Comparison of ENCODE assay signal across 13 cellular contexts in genomic region chr5:39164529-39165402, GRCh38. TPM values are rescaled to one million over a fixed set of nuclear protein-coding genes. Genes with fewer than 3 reads are reported as not detected.
DNase-seq lines count a peak whose midpoint lies in the region; ATAC-seq, FAIRE-seq and TF ChIP-seq lines count a peak whose summit lies in the region.
"Had no signal": no experiment of that assay in that cellular context is flagged by ENCODE, and none has a peak within 500 bp of the region (broad histone marks: within the 10 kb centered on the region; RNA-seq: fewer than 3 reads in every experiment).

No MANE protein-coding gene starts in this region.

- H3K27ac Mint-ChIP-seq in Calu3 (ENCODE audit: unreplicated experiment), result peak overlapping the region; percentile 66
- H3K27ac Mint-ChIP-seq in Caco-2 (ENCODE audit: unreplicated experiment), result no peak overlapping the region

- intact Hi-C loops in Calu3 (cut with micrococcal nuclease; ENCODE audit: unreplicated experiment) (no loop called here), Caco-2 (cut with micrococcal nuclease; ENCODE audit: unreplicated experiment) (no loop called here)

- no peaks in the 10 kb centered on the region for H3K27me3 Mint-ChIP-seq in Calu3 (ENCODE audit: unreplicated experiment)
- no peaks in the 10 kb centered on the region for H3K27me3 Mint-ChIP-seq in Caco-2 (ENCODE audit: insufficient read depth, unreplicated experiment)

- ATAC-seq in GM21619 (IDR thresholded peaks at IDR 0.05; ENCODE audit: unreplicated experiment), result peak; percentile 83

- DNase-seq in Calu3 (peak; percentile 12), RCC 7860 (ENCODE audit: low spot score) (peak; percentile 75), erythroblast (lab: John Stamatoyannopoulos, UW) (peak; percentile 14 to 29), BE2C (no peak), NAMALWA (ENCODE audit: low spot score) (no peak), Caco-2 (no peak), NCI-H146 (lab: John Stamatoyannopoulos, UW) (no peak)
- DNase-seq: left cardiac atrium, NCI-H510A treated with DMSO at 0.1 percent for 48 hours, pancreas had no signal

- BruUV-seq in Calu3 (replicated peaks; lab: Mats Ljungman, UMichigan), result no TSS peak
- BruUV-seq in Caco-2 (replicated peaks; lab: Mats Ljungman, UMichigan), result no TSS peak

- TF ChIP-seq POLR2A in erythroblast (IDR thresholded peaks at IDR 0.05; ENCODE audit: low read length), result peak; percentile 28

- H3K4me3 ChIP-seq in BE2C (ENCODE audit: low read depth, low read length) (no peak overlapping the region), Caco-2 (ENCODE audit: low read depth, low read length) (no peak overlapping the region)
- H3K4me3 ChIP-seq: pancreas had no signal

- H3K9me3 ChIP-seq in BE2C (no peaks in the 10 kb centered on the region), Caco-2 (no peaks in the 10 kb centered on the region)
- H3K9me3 ChIP-seq: pancreas had no signal

- H3K4me1 Mint-ChIP-seq in Calu3 (ENCODE audit: low read depth, unreplicated experiment) (peaks cover 36% of the 10 kb centered on the region), Caco-2 (ENCODE audit: low read depth, unreplicated experiment) (peaks cover 9% of the 10 kb centered on the region)

- FAIRE-seq in RCC 7860 (lab: Jason Lieb, UNC), result peak; percentile 55
- FAIRE-seq: D721Med, endothelial cell of umbilical vein, pancreas had no signal

- H3K36me3 ChIP-seq in BE2C, result no peaks in the 10 kb centered on the region
- H3K36me3 ChIP-seq in Caco-2 (ENCODE audit: control insufficient read depth, insufficient read depth, low read length), result no peaks in the 10 kb centered on the region
- H3K36me3 ChIP-seq: pancreas had no signal

- H3K9me3 Mint-ChIP-seq in Calu3 (ENCODE audit: low read depth, unreplicated experiment) (peaks cover 2% of the 10 kb centered on the region), Caco-2 (ENCODE audit: unreplicated experiment) (no peaks in the 10 kb centered on the region)

- H3K4me3 Mint-ChIP-seq in Calu3 (ENCODE audit: low read depth, unreplicated experiment) (no peak overlapping the region), Caco-2 (ENCODE audit: unreplicated experiment) (no peak overlapping the region)

- no peak for TF ChIP-seq CTCF in Calu3 (IDR thresholded peaks at IDR 0.05; ENCODE audit: unreplicated experiment)
- TF ChIP-seq CTCF in BE2C (IDR thresholded peaks at IDR 0.05; ENCODE audit: low read depth, low read length), result no peak
- TF ChIP-seq CTCF in Caco-2 (IDR thresholded peaks at IDR 0.05; ENCODE audit: insufficient read depth in 1 of 2, low read depth in 1 of 2, low read length in 1 of 2, severe bottlenecking in 1 of 2, unreplicated experiment in 1 of 2), result no peak

- H3K4me1 ChIP-seq in BE2C (no peaks in the 10 kb centered on the region), Caco-2 (peaks cover 10% of the 10 kb centered on the region)
- H3K4me1 ChIP-seq: pancreas had no signal

- POLR2A ChIA-PET in Caco-2 (lab: Charles Lee), result no interaction called here

- H3K36me3 Mint-ChIP-seq in Calu3 (ENCODE audit: insufficient read depth, unreplicated experiment) (no peaks in the 10 kb centered on the region), Caco-2 (ENCODE audit: insufficient read depth, unreplicated experiment) (no peaks in the 10 kb centered on the region)

- H3K27me3 ChIP-seq in BE2C, result peaks cover 10% of the 10 kb centered on the region; the same call in 1 of the 2 replicates
- no peaks in the 10 kb centered on the region for H3K27me3 ChIP-seq in Caco-2 (replicated peaks; ENCODE audit: control insufficient read depth, insufficient read depth, low read length)
- H3K27me3 ChIP-seq: pancreas had no signal

- CTCF ChIA-PET in Calu3 (lab: Charles Lee) (interaction anchor here (1.2 kb wide), 1 partner anchor 10 kb away, joined by 3 read pairs; no protein-coding TSS in a partner anchor), Caco-2 (lab: Charles Lee) (no interaction called here)

RNA-seq across cellular contexts. Expression of gene FYB1, which starts 54.6 kb away (rescaled TPM):
- total RNA-seq in Calu3 (2022) (30.8 and 42.8 TPM in 2 replicates), Caco-2 (2022) (0.60 and 1.3 TPM in 2 replicates)
- polyA plus RNA-seq in BE2C (2012; ENCODE audit: insufficient read depth, insufficient read length, low read depth), result not detected
- polyA plus RNA-seq: endothelial cell of umbilical vein had no signal

Comparison
In these comparisons a context has a peak if more than half of its experiments do, and no peak if none do; other contexts are left out.
1. DNase-seq: peak in Calu3 (single experiment), RCC 7860 (single experiment) and erythroblast (2 of 2); none in BE2C (single experiment), NAMALWA (single experiment), Caco-2 (0 of 2) and NCI-H146 (single experiment).
2. RNA of gene FYB1, which starts 54.6 kb away (total RNA-seq): 30.8 to 42.8 TPM in Calu3; 0.60 to 1.3 TPM in Caco-2; every median in the first group is over 10 times any median in the second.